ENCODE assay signal across 24 cellular contexts in the genomic region with DNA sequence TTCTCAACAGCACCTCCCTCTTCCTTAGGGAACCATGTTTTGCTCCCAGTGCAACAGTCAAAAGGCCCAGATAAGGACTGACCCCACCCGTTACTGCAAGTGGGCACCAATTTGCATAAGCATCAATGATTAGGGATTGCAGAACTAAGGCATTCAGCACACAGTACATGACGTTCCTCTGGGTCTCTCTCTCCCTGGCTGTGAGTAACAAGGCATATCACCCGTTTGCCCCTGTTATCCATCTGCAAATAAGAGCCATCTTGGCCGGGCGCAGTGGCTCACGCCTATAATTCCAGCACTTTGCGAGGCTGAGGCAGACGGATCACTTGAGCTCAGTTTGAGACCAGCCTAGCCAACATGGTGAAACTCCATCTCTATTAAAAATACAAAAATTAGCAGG. TPM values are rescaled to one million over a fixed set of nuclear protein-coding genes. Genes with fewer than 3 reads are reported as not detected.
"Had no signal": no experiment of that assay in that cellular context is flagged by ENCODE, and none has a peak within 500 bp of the region (broad histone marks: within the 10 kb centered on the region; RNA-seq: fewer than 3 reads in every experiment).

No MANE protein-coding gene starts in this region.

- H3K9me3 Mint-ChIP-seq: natural killer cell; stimulated activated naive CD8-positive, alpha-beta T cell treated with anti-CD3 and anti-CD28 coated beads, Interleukin-15, amount 100 ng/mL, for 72 hours; type B pancreatic cell had no signal

- H3K4me3 Mint-ChIP-seq: natural killer cell; stimulated activated naive CD8-positive, alpha-beta T cell treated with anti-CD3 and anti-CD28 coated beads, Interleukin-15, amount 100 ng/mL, for 72 hours; type B pancreatic cell had no signal

- DNase-seq: dermis blood vessel endothelial cell; effector memory CD4-positive, alpha-beta T cell; foreskin keratinocyte; kidney; left lung; lower lobe of right lung; natural killer cell; occipital lobe; ovary; posterior cingulate gyrus; retina; stimulated activated CD4-positive, alpha-beta T cell treated with anti-CD3 and anti-CD28 coated beads, Interleukin-12 subunit alpha, Interleukin-12 subunit beta, amount 100 ng/mL, for 4 hours; stimulated activated CD4-positive, alpha-beta T cell treated with anti-CD3 and anti-CD28 coated beads, Interleukin-1b, Interleukin-23, amount 100 ng/mL, for 48 hours; stimulated activated CD4-positive, alpha-beta T cell treated with anti-CD3 and anti-CD28 coated beads, Interleukin-4, amount 100 ng/mL, for 1 hour; stimulated activated CD8-positive, alpha-beta memory T cell treated with anti-CD3 and anti-CD28 coated beads, Interleukin-4, amount 100 ng/mL, for 48 hours; stimulated activated naive CD4-positive, alpha-beta T cell; stimulated activated naive CD8-positive, alpha-beta T cell treated with anti-CD3 and anti-CD28 coated beads, Interleukin-15, amount 100 ng/mL, for 72 hours; thyroid gland had no signal

- H3K27ac ChIP-seq: coronary artery, esophagus muscularis mucosa, foreskin keratinocyte, gastroesophageal sphincter, left lung, lower lobe of right lung, ovary, thyroid gland had no signal

- H3K4me3 ChIP-seq: coronary artery, esophagus muscularis mucosa, gastroesophageal sphincter, left lung, lower lobe of right lung, ovary, smooth muscle cell, thyroid gland had no signal

- H3K36me3 ChIP-seq: esophagus muscularis mucosa, gastroesophageal sphincter, left lung, lower lobe of right lung, ovary, thyroid gland had no signal

- ATAC-seq: foreskin keratinocyte; gastroesophageal sphincter; left lung; lower lobe of right lung; natural killer cell; sciatic nerve; stimulated activated naive CD8-positive, alpha-beta T cell treated with anti-CD3 and anti-CD28 coated beads, Interleukin-15, amount 100 ng/mL, for 72 hours had no signal

- H3K36me3 Mint-ChIP-seq: natural killer cell, type B pancreatic cell had no signal

- H3K27me3 Mint-ChIP-seq: stimulated activated naive CD8-positive, alpha-beta T cell treated with anti-CD3 and anti-CD28 coated beads, Interleukin-15, amount 100 ng/mL, for 72 hours; type B pancreatic cell had no signal

- H3K4me1 ChIP-seq: gastroesophageal sphincter, lower lobe of right lung had no signal

- H3K9me3 ChIP-seq: esophagus muscularis mucosa, gastroesophageal sphincter, left lung, lower lobe of right lung, ovary, thyroid gland had no signal

- H3K27me3 ChIP-seq: esophagus muscularis mucosa, foreskin keratinocyte, gastroesophageal sphincter, left lung, ovary, thyroid gland had no signal

- H3K4me1 Mint-ChIP-seq: natural killer cell; stimulated activated naive CD8-positive, alpha-beta T cell treated with anti-CD3 and anti-CD28 coated beads, Interleukin-15, amount 100 ng/mL, for 72 hours had no signal

- H3K27ac Mint-ChIP-seq: natural killer cell; stimulated activated naive CD8-positive, alpha-beta T cell treated with anti-CD3 and anti-CD28 coated beads, Interleukin-15, amount 100 ng/mL, for 72 hours; type B pancreatic cell had no signal

RNA-seq across cellular contexts. Expression of a gene that starts 18.8 kb away (rescaled TPM):
- total RNA-seq: natural killer cell had no signal
